11 cellular contexts compared by ENCODE assay signal in the genomic region with DNA sequence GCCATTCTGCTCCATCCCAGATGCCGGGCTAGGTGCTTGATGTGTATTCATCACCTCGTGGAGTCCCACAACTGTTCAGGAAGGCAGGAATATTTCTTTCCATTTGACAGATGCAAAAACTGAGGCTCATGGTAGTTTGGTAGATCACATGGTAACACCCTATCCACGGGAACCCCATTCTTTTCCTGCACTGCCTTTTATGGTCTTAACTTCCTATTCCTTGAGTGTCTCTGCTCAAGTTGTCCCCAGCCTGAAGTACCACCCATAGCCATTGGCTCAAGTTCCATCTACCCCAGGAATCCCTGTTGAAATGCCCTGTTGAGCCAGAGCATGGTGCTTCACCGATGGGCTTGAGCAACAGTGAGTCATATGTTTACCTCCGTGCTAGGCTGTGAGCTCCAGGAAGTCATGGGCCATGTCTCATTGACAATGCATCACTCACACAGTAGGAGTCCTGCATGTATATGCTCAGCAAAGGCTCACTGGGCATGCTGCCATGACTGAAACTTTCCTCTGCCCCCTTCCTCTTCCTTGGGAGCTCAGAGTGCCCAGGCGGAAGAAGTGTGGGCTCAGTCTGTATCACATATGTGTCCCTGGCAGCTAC.
A peak's percentile ranks its signal among the peaks of the same experiment; 100 is the strongest.
DNase-seq lines count a peak whose midpoint lies in the region; ATAC-seq, FAIRE-seq and TF ChIP-seq lines count a peak whose summit lies in the region.
"Had no signal": no experiment of that assay in that cellular context is flagged by ENCODE, and none has a peak within 500 bp of the region (broad histone marks: within the 10 kb centered on the region; RNA-seq: fewer than 3 reads in every experiment).

No MANE protein-coding gene starts in this region.

- H3K27ac Mint-ChIP-seq in astrocyte (ENCODE audit: unreplicated experiment): no peak overlapping the region
- H3K27ac Mint-ChIP-seq in immature natural killer cell: no peak overlapping the region
- H3K27ac Mint-ChIP-seq: activated CD4-positive, alpha-beta memory T cell treated with anti-CD3 and anti-CD28 coated beads for 36 hours had no signal

- H3K36me3 ChIP-seq in astrocyte (ENCODE audit: insufficient read depth, low read length) (no peaks in the 10 kb centered on the region), left lung (no peaks in the 10 kb centered on the region)

- FAIRE-seq in astrocyte (lab: Jason Lieb, UNC): peak; percentile 99
- FAIRE-seq: islet of Langerhans had no signal

- ATAC-seq in left lung: peak; percentile 77
- no peak for ATAC-seq in HG03520 (IDR thresholded peaks at IDR 0.05; ENCODE audit: unreplicated experiment)

- peaks cover 45% of the 10 kb centered on the region for H3K27me3 Mint-ChIP-seq in astrocyte (ENCODE audit: low read depth, unreplicated experiment)
- peaks cover 7 to 25% (median 9%) of the 10 kb centered on the region in 3 donors for H3K27me3 Mint-ChIP-seq in immature natural killer cell (ENCODE audit: low read depth in 3 of 3)
- H3K27me3 Mint-ChIP-seq: activated CD4-positive, alpha-beta memory T cell treated with anti-CD3 and anti-CD28 coated beads for 36 hours had no signal

- H3K4me1 ChIP-seq in astrocyte (ENCODE audit: insufficient read depth, low read length) (peaks cover 20% of the 10 kb centered on the region), left lung (no peaks in the 10 kb centered on the region)

- no peak for TF ChIP-seq CTCF in AG09319 (IDR thresholded peaks at IDR 0.05; ENCODE audit: low read depth, low read length)
- no peak for TF ChIP-seq CTCF in astrocyte (IDR thresholded peaks at IDR 0.05; ENCODE audit: insufficient read depth, low read depth, low read length)
- no peak for TF ChIP-seq CTCF in left lung (IDR thresholded peaks at IDR 0.05)

- H3K4me1 Mint-ChIP-seq in astrocyte (ENCODE audit: low read depth, unreplicated experiment): peaks cover 3% of the 10 kb centered on the region
- H3K4me1 Mint-ChIP-seq in immature natural killer cell: no peaks in the 10 kb centered on the region

- H3K9me3 Mint-ChIP-seq in astrocyte (ENCODE audit: unreplicated experiment) (peaks cover 3% of the 10 kb centered on the region), immature natural killer cell (peaks cover 0 to 5% (median 0%) of the 10 kb centered on the region in 6 donors)
- H3K9me3 Mint-ChIP-seq: activated CD4-positive, alpha-beta memory T cell treated with anti-CD3 and anti-CD28 coated beads for 36 hours had no signal

- H4K20me1 ChIP-seq in astrocyte (ENCODE audit: insufficient read depth, low read length): no peaks in the 10 kb centered on the region

- H3K4me3 ChIP-seq in astrocyte (ENCODE audit: insufficient read depth, low read depth, low read length) (no peak overlapping the region), left lung (no peak overlapping the region)

- H3K9me3 ChIP-seq in astrocyte (ENCODE audit: insufficient read depth, low read depth, low read length) (no peaks in the 10 kb centered on the region), left lung (no peaks in the 10 kb centered on the region)

- DNase-seq in AG09319 (ENCODE audit: extremely low read depth, low read depth) (peak; percentile 57), HS-5 (ENCODE audit: low read depth) (peak; percentile 87), astrocyte (ENCODE audit: low read depth) (peak; percentile 86), left lung (no peak), DMS 273 (lab: John Stamatoyannopoulos, UW; ENCODE audit: unreplicated experiment) (no peak), immature natural killer cell (no peak)
- no peak for DNase-seq in activated effector memory CD4-positive, alpha-beta T cell treated with Interleukin-2 at 50 U/mL for 16 hours
- DNase-seq: activated CD4-positive, alpha-beta memory T cell treated with anti-CD3 and anti-CD28 coated beads for 36 hours; central memory CD4-positive, alpha-beta T cell had no signal

- H3K36me3 Mint-ChIP-seq in astrocyte (ENCODE audit: low read depth, unreplicated experiment) (no peaks in the 10 kb centered on the region), immature natural killer cell (no peaks in the 10 kb centered on the region)
- H3K36me3 Mint-ChIP-seq: activated CD4-positive, alpha-beta memory T cell treated with anti-CD3 and anti-CD28 coated beads for 36 hours had no signal

- peak overlapping the region; percentile 73 for H3K27ac ChIP-seq in astrocyte (ENCODE audit: low read depth, low read length)
- H3K27ac ChIP-seq in left lung: no peak overlapping the region

- H3K4me3 Mint-ChIP-seq in astrocyte (ENCODE audit: unreplicated experiment): no peak overlapping the region
- no peak overlapping the region for H3K4me3 Mint-ChIP-seq in immature natural killer cell
- H3K4me3 Mint-ChIP-seq: activated CD4-positive, alpha-beta memory T cell treated with anti-CD3 and anti-CD28 coated beads for 36 hours had no signal

- H3K27me3 ChIP-seq in astrocyte (ENCODE audit: insufficient read depth, low read length) (peaks cover 5% of the 10 kb centered on the region), left lung (peaks cover 0 to 6% of the 10 kb centered on the region in 2 donors)

- peak overlapping the region; percentile 28 for H3K4me2 ChIP-seq in astrocyte (ENCODE audit: low read length)

- peak overlapping the region; percentile 31 for H2AFZ ChIP-seq in astrocyte (ENCODE audit: low read depth, low read length)

- H3K9ac ChIP-seq in astrocyte (ENCODE audit: low read length): peak overlapping the region; percentile 12

- no peaks in the 10 kb centered on the region for H3K79me2 ChIP-seq in astrocyte (ENCODE audit: insufficient read depth, low read length)

- intact Hi-C loops in left lung (cut with DNase I): no loop called here

Comparison
In these comparisons a context has a peak if more than half of its experiments do, and no peak if none do; other contexts are left out.
1. DNase-seq: peak in AG09319 (single experiment), HS-5 (single experiment) and astrocyte (single experiment); none in left lung (0 of 2), DMS 273 (single experiment), immature natural killer cell (0 of 3) and activated effector memory CD4-positive, alpha-beta T cell treated with Interleukin-2 at 50 U/mL for 16 hours (single experiment).